ENCODE assay signal across 26 cellular contexts in genomic region chr17:67742025-67742424, GRCh38. TPM values are rescaled to one million over a fixed set of nuclear protein-coding genes. Genes with fewer than 3 reads are reported as not detected.
A peak's percentile ranks its signal among the peaks of the same experiment; 100 is the strongest.
DNase-seq lines count a peak whose midpoint lies in the region; ATAC-seq, FAIRE-seq and TF ChIP-seq lines count a peak whose summit lies in the region.
"Had no signal": no experiment of that assay in that cellular context is flagged by ENCODE, and none has a peak within 500 bp of the region (broad histone marks: within the 10 kb centered on the region; RNA-seq: fewer than 3 reads in every experiment).

No MANE protein-coding gene starts in this region.

- peak overlapping the region; percentile 33 for H3K27ac ChIP-seq in OCI-LY7 (ENCODE audit: low read depth, low read length, poor library complexity, severe bottlenecking)
- no peak overlapping the region for H3K27ac ChIP-seq in vagina
- H3K27ac ChIP-seq: 22Rv1, BLaER1, C4-2B had no signal

- H3K36me3 Mint-ChIP-seq in activated T-cell treated with anti-CD3 and anti-CD28 coated beads, Interleukin-2, amount 50 U/mL, for 72 hours (ENCODE audit: insufficient read depth in 2 of 2): peaks cover 2 to 30% of the 10 kb centered on the region in 2 donors
- peaks cover 100% of the 10 kb centered on the region for H3K36me3 Mint-ChIP-seq in stimulated activated effector memory CD8-positive, alpha-beta T cell treated with anti-CD3 and anti-CD28 coated beads, Interleukin-12 subunit alpha, Interleukin-12 subunit beta, amount 100 ng/mL, for 72 hours

- TF ChIP-seq POLR2A in H54 (IDR thresholded peaks at IDR 0.05; ENCODE audit: low read depth, low read length) (no peak), vagina (IDR thresholded peaks at IDR 0.05) (no peak)

- POLR2A ChIA-PET in OCI-LY7 (lab: Charles Lee): interaction anchor here (0.6 kb wide), 1 partner anchor 12 kb away, joined by 3 read pairs; no protein-coding TSS in a partner anchor

- H3K9me3 Mint-ChIP-seq in activated T-cell treated with anti-CD3 and anti-CD28 coated beads, Interleukin-2, amount 50 U/mL, for 72 hours: no peaks in the 10 kb centered on the region
- no peaks in the 10 kb centered on the region for H3K9me3 Mint-ChIP-seq in stimulated activated effector memory CD8-positive, alpha-beta T cell treated with anti-CD3 and anti-CD28 coated beads, Interleukin-12 subunit alpha, Interleukin-12 subunit beta, amount 100 ng/mL, for 72 hours
- H3K9me3 Mint-ChIP-seq: CD4-positive, CD25-positive, alpha-beta regulatory T cell; CD8-positive, alpha-beta T cell; HFFc6 had no signal

- no peak overlapping the region for H2AFZ ChIP-seq in OCI-LY7 (ENCODE audit: low read length)

- no peaks in the 10 kb centered on the region for H3K9me2 ChIP-seq in OCI-LY7 (ENCODE audit: insufficient read depth, low read length)

- H3K27me3 ChIP-seq in vagina: no peaks in the 10 kb centered on the region
- H3K27me3 ChIP-seq: BLaER1 had no signal

- H3K4me3 ChIP-seq in OCI-LY7 (ENCODE audit: low read depth, low read length, poor library complexity, severe bottlenecking): peak overlapping the region; percentile 13
- no peak overlapping the region for H3K4me3 ChIP-seq in vagina
- H3K4me3 ChIP-seq: BLaER1, GM12878 had no signal

- FAIRE-seq in H54 (lab: Jason Lieb, UNC): peak; percentile 33
- FAIRE-seq: A204.1, GM12878, GM19239 had no signal

- peak overlapping the region; percentile 90 for H3K27ac Mint-ChIP-seq in activated T-cell treated with anti-CD3 and anti-CD28 coated beads, Interleukin-2, amount 50 U/mL, for 72 hours
- peak overlapping the region; percentile 32 for H3K27ac Mint-ChIP-seq in stimulated activated effector memory CD8-positive, alpha-beta T cell treated with anti-CD3 and anti-CD28 coated beads, Interleukin-12 subunit alpha, Interleukin-12 subunit beta, amount 100 ng/mL, for 72 hours
- H3K27ac Mint-ChIP-seq: B cell; CD8-positive, alpha-beta T cell; HFFc6 had no signal

- DNase-seq in activated T-cell treated with anti-CD3 and anti-CD28 coated beads, Interleukin-2, amount 50 U/mL, for 72 hours: no peak
- DNase-seq in activated T-cell treated with anti-CD3 and anti-CD28 coated beads, Interleukin-2, amount 50 U/mL, for 48 hours: no peak
- DNase-seq in H54 (ENCODE audit: insufficient read length, low spot score): no peak
- DNase-seq in OCI-LY7 (ENCODE audit: low spot score): peak; percentile 7
- no peak for DNase-seq in stimulated activated effector memory CD8-positive, alpha-beta T cell treated with anti-CD3 and anti-CD28 coated beads, Interleukin-12 subunit alpha, Interleukin-12 subunit beta, amount 100 ng/mL, for 72 hours (ENCODE audit: low spot score in 2 of 2)
- DNase-seq in vagina (ENCODE audit: extremely low spot score in 2 of 2): no peak
- DNase-seq in omental fat pad (ENCODE audit: low spot score): no peak
- DNase-seq: Caco-2; CD4-positive, CD25-positive, alpha-beta regulatory T cell; CD8-positive, alpha-beta T cell; DMS153; DND-41; EL; GDM1; GOT3; H7; HFFc6 had no signal

- ATAC-seq in activated T-cell treated with anti-CD3 and anti-CD28 coated beads, Interleukin-2, amount 50 U/mL, for 72 hours (replicated peaks in 1 of 2): no peak
- no peak for ATAC-seq in stimulated activated effector memory CD8-positive, alpha-beta T cell treated with anti-CD3 and anti-CD28 coated beads, Interleukin-12 subunit alpha, Interleukin-12 subunit beta, amount 100 ng/mL, for 72 hours
- no peak for ATAC-seq in omental fat pad (ENCODE audit: low FRiP score)
- ATAC-seq in HG02973 (IDR thresholded peaks at IDR 0.05; ENCODE audit: unreplicated experiment): no peak
- ATAC-seq: CD8-positive, alpha-beta T cell; GM12878; HCT116 had no signal

- peaks cover 12% of the 10 kb centered on the region for H3K4me1 ChIP-seq in OCI-LY7 (ENCODE audit: insufficient read depth, low read length, poor library complexity, severe bottlenecking)
- H3K4me1 ChIP-seq in vagina: no peaks in the 10 kb centered on the region
- H3K4me1 ChIP-seq: Caco-2 had no signal

- no TSS peak for BruUV-seq in OCI-LY7 (replicated peaks; lab: Mats Ljungman, UMichigan)

- no peaks in the 10 kb centered on the region for H3K27me3 Mint-ChIP-seq in activated T-cell treated with anti-CD3 and anti-CD28 coated beads, Interleukin-2, amount 50 U/mL, for 72 hours (ENCODE audit: low read depth)
- H3K27me3 Mint-ChIP-seq: B cell; CD4-positive, CD25-positive, alpha-beta regulatory T cell had no signal

- H3K36me3 ChIP-seq in OCI-LY7 (ENCODE audit: insufficient read depth, low read length) (peaks cover 96% of the 10 kb centered on the region), vagina (peaks cover 7 to 92% of the 10 kb centered on the region in 2 donors)

- no peaks in the 10 kb centered on the region for H3K4me1 Mint-ChIP-seq in activated T-cell treated with anti-CD3 and anti-CD28 coated beads, Interleukin-2, amount 50 U/mL, for 72 hours (ENCODE audit: low read depth)
- no peaks in the 10 kb centered on the region for H3K4me1 Mint-ChIP-seq in stimulated activated effector memory CD8-positive, alpha-beta T cell treated with anti-CD3 and anti-CD28 coated beads, Interleukin-12 subunit alpha, Interleukin-12 subunit beta, amount 100 ng/mL, for 72 hours
- H3K4me1 Mint-ChIP-seq: B cell had no signal

- H3K9me3 ChIP-seq in OCI-LY7 (ENCODE audit: low read length): no peaks in the 10 kb centered on the region
- H3K9me3 ChIP-seq in vagina: no peaks in the 10 kb centered on the region
- H3K9me3 ChIP-seq: BLaER1, Caco-2 had no signal

- H4K20me1 ChIP-seq in OCI-LY7 (ENCODE audit: insufficient read depth, low read length): no peaks in the 10 kb centered on the region
- H4K20me1 ChIP-seq: BLaER1 had no signal

- no peak overlapping the region for H3K4me3 Mint-ChIP-seq in activated T-cell treated with anti-CD3 and anti-CD28 coated beads, Interleukin-2, amount 50 U/mL, for 72 hours
- H3K4me3 Mint-ChIP-seq in stimulated activated effector memory CD8-positive, alpha-beta T cell treated with anti-CD3 and anti-CD28 coated beads, Interleukin-12 subunit alpha, Interleukin-12 subunit beta, amount 100 ng/mL, for 72 hours: no peak overlapping the region
- H3K4me3 Mint-ChIP-seq: B cell; CD4-positive, CD25-positive, alpha-beta regulatory T cell; CD8-positive, alpha-beta T cell; HFFc6 had no signal

- CTCF ChIA-PET in OCI-LY7 (lab: Charles Lee; ENCODE audit: unreplicated experiment): no interaction called here

- H3K79me2 ChIP-seq in OCI-LY7 (ENCODE audit: insufficient read depth, low read depth, low read length): no peaks in the 10 kb centered on the region

- peak overlapping the region; percentile 29 for H3K4me2 ChIP-seq in OCI-LY7 (ENCODE audit: low read length)
- H3K4me2 ChIP-seq: BLaER1 had no signal

- intact Hi-C loops in OCI-LY7 (cut with micrococcal nuclease; ENCODE audit: unreplicated experiment): loop anchor here (10.0 kb wide), 1 partner anchor 183 kb away; no protein-coding TSS in a partner anchor
- intact Hi-C loops in vagina (cut with DNase I): no loop called here

- TF ChIP-seq CTCF in OCI-LY7 (conservative IDR thresholded peaks at IDR 0.05; ENCODE audit: low read length) (no peak), vagina (IDR thresholded peaks at IDR 0.05) (no peak), omental fat pad (IDR thresholded peaks at IDR 0.05) (no peak)

RNA-seq across cellular contexts. Expression of gene NOL11, which starts 24.3 kb away (rescaled TPM):
- 10 to 100 TPM; 47.7 to 63.6 TPM for total RNA-seq in activated T-cell treated with anti-CD3 and anti-CD28 coated beads, Interleukin-2, amount 50 U/mL, for 72 hours
- 49.4 and 65.5 TPM in 2 replicates for total RNA-seq in OCI-LY7 (2014; rRNA removed; shearing (Covaris generic))
- total RNA-seq in OCI-LY7 (2022) (61.5 and 64.9 TPM in 2 replicates), vagina (35.4 TPM), omental fat pad (10 to 100 TPM; 22.1 to 44.2 (median 28.2) TPM)
